1 cellular context compared by ENCODE assay signal in the genomic region with DNA sequence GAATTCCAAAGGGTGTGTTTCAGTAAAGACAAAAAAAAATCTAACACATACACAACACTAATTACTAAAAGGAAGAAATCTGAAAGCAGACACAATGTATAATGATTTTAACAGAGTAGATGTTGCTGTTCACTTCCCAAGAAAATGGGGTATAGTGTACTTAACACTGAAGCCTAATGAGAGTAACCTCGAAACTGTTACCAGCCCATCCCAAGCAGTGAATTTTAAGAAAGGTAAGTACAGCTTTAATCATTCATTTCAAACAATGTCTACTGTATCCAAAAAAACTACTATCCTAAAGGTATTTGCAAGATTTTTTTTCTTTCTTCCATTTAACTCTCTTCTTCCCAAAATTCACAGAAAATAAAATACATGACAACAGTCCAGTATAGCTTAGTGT.
TF ChIP-seq lines count a peak whose summit lies in the region.

No MANE protein-coding gene starts in this region.

TF ChIP-seq in WTC11, 78 proteins besides CTCF, POLR2A, EP300 and RAD21:
- TF ChIP-seq FOXJ3 (CRISPR knock-in tag; IDR thresholded peaks at IDR 0.05; ENCODE audit: borderline replicate concordance): no peak
- TF ChIP-seq, protein P1, sequence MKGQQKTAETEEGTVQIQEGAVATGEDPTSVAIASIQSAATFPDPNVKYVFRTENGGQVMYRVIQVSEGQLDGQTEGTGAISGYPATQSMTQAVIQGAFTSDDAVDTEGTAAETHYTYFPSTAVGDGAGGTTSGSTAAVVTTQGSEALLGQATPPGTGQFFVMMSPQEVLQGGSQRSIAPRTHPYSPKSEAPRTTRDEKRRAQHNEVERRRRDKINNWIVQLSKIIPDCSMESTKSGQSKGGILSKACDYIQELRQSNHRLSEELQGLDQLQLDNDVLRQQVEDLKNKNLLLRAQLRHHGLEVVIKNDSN (CRISPR knock-in tag; IDR thresholded peaks at IDR 0.05): no peak
- TF ChIP-seq EMX1 (CRISPR knock-in tag; IDR thresholded peaks at IDR 0.05): no peak
- TF ChIP-seq GTF2I (CRISPR knock-in tag; conservative IDR thresholded peaks at IDR 0.05): no peak
- TF ChIP-seq, protein P2, sequence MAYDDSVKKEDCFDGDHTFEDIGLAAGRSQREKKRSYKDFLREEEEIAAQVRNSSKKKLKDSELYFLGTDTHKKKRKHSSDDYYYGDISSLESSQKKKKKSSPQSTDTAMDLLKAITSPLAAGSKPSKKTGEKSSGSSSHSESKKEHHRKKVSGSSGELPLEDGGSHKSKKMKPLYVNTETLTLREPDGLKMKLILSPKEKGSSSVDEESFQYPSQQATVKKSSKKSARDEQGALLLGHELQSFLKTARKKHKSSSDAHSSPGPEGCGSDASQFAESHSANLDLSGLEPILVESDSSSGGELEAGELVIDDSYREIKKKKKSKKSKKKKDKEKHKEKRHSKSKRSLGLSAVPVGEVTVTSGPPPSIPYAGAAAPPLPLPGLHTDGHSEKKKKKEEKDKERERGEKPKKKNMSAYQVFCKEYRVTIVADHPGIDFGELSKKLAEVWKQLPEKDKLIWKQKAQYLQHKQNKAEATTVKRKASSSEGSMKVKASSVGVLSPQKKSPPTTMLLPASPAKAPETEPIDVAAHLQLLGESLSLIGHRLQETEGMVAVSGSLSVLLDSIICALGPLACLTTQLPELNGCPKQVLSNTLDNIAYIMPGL (CRISPR knock-in tag; IDR thresholded peaks at IDR 0.05): no peak
- no peak for TF ChIP-seq ZNF263 (CRISPR knock-in tag; IDR thresholded peaks at IDR 0.05; ENCODE audit: low read depth)
- TF ChIP-seq ZNF232 (CRISPR knock-in tag; IDR thresholded peaks at IDR 0.05): no peak
- TF ChIP-seq, protein P3, sequence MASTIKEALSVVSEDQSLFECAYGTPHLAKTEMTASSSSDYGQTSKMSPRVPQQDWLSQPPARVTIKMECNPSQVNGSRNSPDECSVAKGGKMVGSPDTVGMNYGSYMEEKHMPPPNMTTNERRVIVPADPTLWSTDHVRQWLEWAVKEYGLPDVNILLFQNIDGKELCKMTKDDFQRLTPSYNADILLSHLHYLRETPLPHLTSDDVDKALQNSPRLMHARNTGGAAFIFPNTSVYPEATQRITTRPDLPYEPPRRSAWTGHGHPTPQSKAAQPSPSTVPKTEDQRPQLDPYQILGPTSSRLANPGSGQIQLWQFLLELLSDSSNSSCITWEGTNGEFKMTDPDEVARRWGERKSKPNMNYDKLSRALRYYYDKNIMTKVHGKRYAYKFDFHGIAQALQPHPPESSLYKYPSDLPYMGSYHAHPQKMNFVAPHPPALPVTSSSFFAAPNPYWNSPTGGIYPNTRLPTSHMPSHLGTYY (CRISPR knock-in tag; IDR thresholded peaks at IDR 0.05): no peak
- TF ChIP-seq, protein P4, sequence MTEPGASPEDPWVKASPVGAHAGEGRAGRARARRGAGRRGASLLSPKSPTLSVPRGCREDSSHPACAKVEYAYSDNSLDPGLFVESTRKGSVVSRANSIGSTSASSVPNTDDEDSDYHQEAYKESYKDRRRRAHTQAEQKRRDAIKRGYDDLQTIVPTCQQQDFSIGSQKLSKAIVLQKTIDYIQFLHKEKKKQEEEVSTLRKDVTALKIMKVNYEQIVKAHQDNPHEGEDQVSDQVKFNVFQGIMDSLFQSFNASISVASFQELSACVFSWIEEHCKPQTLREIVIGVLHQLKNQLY (CRISPR knock-in tag; IDR thresholded peaks at IDR 0.05): no peak
- no peak for TF ChIP-seq RELA (CRISPR knock-in tag; IDR thresholded peaks at IDR 0.05; ENCODE audit: borderline replicate concordance)
- TF ChIP-seq, protein P5, sequence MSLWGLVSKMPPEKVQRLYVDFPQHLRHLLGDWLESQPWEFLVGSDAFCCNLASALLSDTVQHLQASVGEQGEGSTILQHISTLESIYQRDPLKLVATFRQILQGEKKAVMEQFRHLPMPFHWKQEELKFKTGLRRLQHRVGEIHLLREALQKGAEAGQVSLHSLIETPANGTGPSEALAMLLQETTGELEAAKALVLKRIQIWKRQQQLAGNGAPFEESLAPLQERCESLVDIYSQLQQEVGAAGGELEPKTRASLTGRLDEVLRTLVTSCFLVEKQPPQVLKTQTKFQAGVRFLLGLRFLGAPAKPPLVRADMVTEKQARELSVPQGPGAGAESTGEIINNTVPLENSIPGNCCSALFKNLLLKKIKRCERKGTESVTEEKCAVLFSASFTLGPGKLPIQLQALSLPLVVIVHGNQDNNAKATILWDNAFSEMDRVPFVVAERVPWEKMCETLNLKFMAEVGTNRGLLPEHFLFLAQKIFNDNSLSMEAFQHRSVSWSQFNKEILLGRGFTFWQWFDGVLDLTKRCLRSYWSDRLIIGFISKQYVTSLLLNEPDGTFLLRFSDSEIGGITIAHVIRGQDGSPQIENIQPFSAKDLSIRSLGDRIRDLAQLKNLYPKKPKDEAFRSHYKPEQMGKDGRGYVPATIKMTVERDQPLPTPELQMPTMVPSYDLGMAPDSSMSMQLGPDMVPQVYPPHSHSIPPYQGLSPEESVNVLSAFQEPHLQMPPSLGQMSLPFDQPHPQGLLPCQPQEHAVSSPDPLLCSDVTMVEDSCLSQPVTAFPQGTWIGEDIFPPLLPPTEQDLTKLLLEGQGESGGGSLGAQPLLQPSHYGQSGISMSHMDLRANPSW (CRISPR knock-in tag; conservative IDR thresholded peaks at IDR 0.05; ENCODE audit: low read depth): no peak
- TF ChIP-seq, protein P6, sequence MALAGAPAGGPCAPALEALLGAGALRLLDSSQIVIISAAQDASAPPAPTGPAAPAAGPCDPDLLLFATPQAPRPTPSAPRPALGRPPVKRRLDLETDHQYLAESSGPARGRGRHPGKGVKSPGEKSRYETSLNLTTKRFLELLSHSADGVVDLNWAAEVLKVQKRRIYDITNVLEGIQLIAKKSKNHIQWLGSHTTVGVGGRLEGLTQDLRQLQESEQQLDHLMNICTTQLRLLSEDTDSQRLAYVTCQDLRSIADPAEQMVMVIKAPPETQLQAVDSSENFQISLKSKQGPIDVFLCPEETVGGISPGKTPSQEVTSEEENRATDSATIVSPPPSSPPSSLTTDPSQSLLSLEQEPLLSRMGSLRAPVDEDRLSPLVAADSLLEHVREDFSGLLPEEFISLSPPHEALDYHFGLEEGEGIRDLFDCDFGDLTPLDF (CRISPR knock-in tag; IDR thresholded peaks at IDR 0.05): no peak
- TF ChIP-seq NR1H2 (CRISPR knock-in tag; IDR thresholded peaks at IDR 0.05): no peak
